Comparison of ENCODE assay signal across 8 cellular contexts in the genomic region with DNA sequence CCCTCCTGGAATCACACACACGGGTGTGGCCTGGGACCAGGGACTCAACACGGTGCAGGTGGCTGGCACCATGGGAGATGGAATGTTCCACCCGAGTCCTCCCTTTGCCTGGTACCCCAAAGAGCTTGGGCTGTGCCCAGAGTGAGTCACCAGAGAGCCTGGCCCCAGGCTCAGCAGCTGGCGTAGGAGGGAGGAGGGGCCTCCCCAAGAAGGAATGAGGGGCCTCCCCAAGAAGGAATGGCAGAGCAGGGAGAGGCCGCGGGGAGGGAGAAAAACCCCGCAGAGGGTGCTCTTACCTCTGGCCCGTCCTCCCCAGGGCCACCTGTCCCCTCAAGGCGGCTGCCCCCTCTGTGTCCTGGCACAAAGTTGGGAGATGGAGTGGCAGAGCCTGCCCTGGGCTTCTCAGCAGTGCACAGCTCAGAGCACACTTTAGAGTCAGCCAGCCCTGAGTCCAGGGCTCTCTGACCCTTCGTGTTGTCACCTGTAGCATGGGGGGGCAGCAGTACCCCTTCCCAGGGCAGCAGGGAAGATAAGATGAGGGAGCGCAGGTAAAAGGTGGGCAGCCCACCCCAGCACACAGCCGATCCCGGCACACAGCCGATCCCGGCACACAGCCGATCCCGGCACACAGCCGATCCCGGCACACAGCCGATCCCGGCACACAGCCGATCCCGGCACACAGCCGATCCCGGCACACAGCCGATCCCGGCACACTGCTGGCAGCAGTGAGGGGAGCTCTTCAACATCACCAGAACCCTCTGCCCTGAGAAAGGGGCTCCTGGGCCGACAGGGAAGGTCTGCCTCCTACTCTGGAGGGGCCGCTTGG. TPM values are rescaled to one million over a fixed set of nuclear protein-coding genes. Genes with fewer than 3 reads are reported as not detected.
DNase-seq lines count a peak whose midpoint lies in the region; ATAC-seq, FAIRE-seq and TF ChIP-seq lines count a peak whose summit lies in the region.

No MANE protein-coding gene starts in this region.

- H3K9me3 ChIP-seq in right atrium auricular region (no peaks in the 10 kb centered on the region), keratinocyte (ENCODE audit: control insufficient read depth, low read depth, low read length) (no peaks in the 10 kb centered on the region), vagina (no peaks in the 10 kb centered on the region)

- H3K4me1 Mint-ChIP-seq in activated CD8-positive, alpha-beta T cell treated with anti-CD3 and anti-CD28 coated beads for 36 hours (ENCODE audit: low read depth): peaks cover 37% of the 10 kb centered on the region

- peak overlapping the region; percentile 97 for H3K4me3 Mint-ChIP-seq in activated CD8-positive, alpha-beta T cell treated with anti-CD3 and anti-CD28 coated beads for 36 hours

- peak; percentile 61 for DNase-seq in Right ventricle myocardium inferior (ENCODE audit: missing footprints)
- DNase-seq in right atrium auricular region (ENCODE audit: low spot score): no peak
- DNase-seq in activated CD8-positive, alpha-beta T cell treated with anti-CD3 and anti-CD28 coated beads for 36 hours: peak; percentile 35
- peak; percentile 72 for DNase-seq in keratinocyte (ENCODE audit: low read depth, low spot score)
- DNase-seq in vagina (ENCODE audit: extremely low spot score in 2 of 2): no peak
- no peak for DNase-seq in NCI-H446 treated with DMSO at 0.1 percent for 48 hours (lab: John Stamatoyannopoulos, UW)
- DNase-seq in cortex of kidney (lab: John Stamatoyannopoulos, UW): no peak

- no peaks in the 10 kb centered on the region for H3K36me3 ChIP-seq in right atrium auricular region
- no peaks in the 10 kb centered on the region for H3K36me3 ChIP-seq in keratinocyte (ENCODE audit: control insufficient read depth in 2 of 2, extremely low read depth in 1 of 2, insufficient read depth in 2 of 2, low read length in 2 of 2)
- H3K36me3 ChIP-seq in vagina: no peaks in the 10 kb centered on the region

- H3K4me1 ChIP-seq in right atrium auricular region (peaks cover 0 to 13% of the 10 kb centered on the region in 2 donors), keratinocyte (ENCODE audit: control insufficient read depth, extremely low read depth, insufficient read depth, low read length) (peaks cover 21% of the 10 kb centered on the region), vagina (peaks cover 14% of the 10 kb centered on the region)

- H2AFZ ChIP-seq in keratinocyte (ENCODE audit: control insufficient read depth, low read length): peak overlapping the region; percentile 61

- peak overlapping the region in 1 of 2 donors; percentile 44 for H3K27ac ChIP-seq in right atrium auricular region
- H3K27ac ChIP-seq in keratinocyte (ENCODE audit: control insufficient read depth, insufficient read depth, low read length): peak overlapping the region; percentile 60
- H3K27ac ChIP-seq in vagina: no peak overlapping the region

- H3K27me3 ChIP-seq in right atrium auricular region (no peaks in the 10 kb centered on the region), keratinocyte (ENCODE audit: control insufficient read depth, extremely low read depth, insufficient read depth, low read length) (peaks cover 8% of the 10 kb centered on the region), vagina (no peaks in the 10 kb centered on the region)

- POLR2A ChIA-PET in activated CD8-positive, alpha-beta T cell treated with anti-CD3 and anti-CD28 coated beads for 36 hours (lab: Charles Lee): interaction anchor here (0.6 to 5.9 kb wide), 13 partner anchors 8 to 159 kb away, joined by 3 to 55 read pairs (median 3); partner anchors contain the start of gene NPHP4

- H3K79me2 ChIP-seq in keratinocyte (ENCODE audit: control insufficient read depth, insufficient read depth, low read length): no peaks in the 10 kb centered on the region

- no peak for TF ChIP-seq POLR2A in vagina (IDR thresholded peaks at IDR 0.05)
- no peak for TF ChIP-seq POLR2A in GM18505 (IDR thresholded peaks at IDR 0.05; ENCODE audit: borderline replicate concordance, extremely low read depth, insufficient read depth, insufficient read length)

- TF ChIP-seq CTCF in right atrium auricular region (IDR thresholded peaks at IDR 0.05) (no peak), keratinocyte (optimal IDR thresholded peaks at IDR 0.05 in 1 of 3, IDR thresholded peaks at IDR 0.05 in 1 of 3, conservative IDR thresholded peaks at IDR 0.05 in 1 of 3; ENCODE audit: extremely low read depth in 1 of 3, insufficient read depth in 2 of 3, low read length in 3 of 3) (no peak), vagina (IDR thresholded peaks at IDR 0.05) (no peak)
- no peak for TF ChIP-seq CTCF in activated CD8-positive, alpha-beta T cell treated with anti-CD3 and anti-CD28 coated beads for 36 hours (IDR thresholded peaks at IDR 0.05)

- peak overlapping the region; percentile 98 for H3K27ac Mint-ChIP-seq in activated CD8-positive, alpha-beta T cell treated with anti-CD3 and anti-CD28 coated beads for 36 hours

- peak overlapping the region; percentile 96 for H3K4me2 ChIP-seq in keratinocyte (ENCODE audit: control insufficient read depth, extremely low read depth, insufficient read depth, low read depth, low read length)

- H3K9me1 ChIP-seq in keratinocyte (ENCODE audit: control insufficient read depth, extremely low read depth, insufficient read depth, low read length): no peaks in the 10 kb centered on the region

- intact Hi-C loops in Right ventricle myocardium inferior (cut with DNase I) (no loop called here), vagina (cut with DNase I) (no loop called here)
- intact Hi-C loops in activated CD8-positive, alpha-beta T cell treated with anti-CD3 and anti-CD28 coated beads for 36 hours (cut with micrococcal nuclease): loop anchor here (5.0 kb wide), 1 partner anchor 33 kb away; the partner anchor contains the start of gene NPHP4

- H3K9me3 Mint-ChIP-seq in activated CD8-positive, alpha-beta T cell treated with anti-CD3 and anti-CD28 coated beads for 36 hours: peaks cover 3% of the 10 kb centered on the region

- FAIRE-seq in keratinocyte (lab: Jason Lieb, UNC): peak; percentile 26

- H3K9ac ChIP-seq in keratinocyte (ENCODE audit: control insufficient read depth, extremely low read depth, insufficient read depth, low read length): peak overlapping the region; percentile 80

- peaks cover 7% of the 10 kb centered on the region for H4K20me1 ChIP-seq in keratinocyte (ENCODE audit: control insufficient read depth, extremely low read depth, insufficient read depth, low read length)

- no peaks in the 10 kb centered on the region for H3K27me3 Mint-ChIP-seq in activated CD8-positive, alpha-beta T cell treated with anti-CD3 and anti-CD28 coated beads for 36 hours

- dilution Hi-C loops in keratinocyte (cut with MboI; ENCODE audit: extremely low pct_ligation_motif_present, low sequenced_read_pairs): no loop called here

- peak overlapping the region in 1 of 2 donors; percentile 30 for H3K4me3 ChIP-seq in right atrium auricular region
- H3K4me3 ChIP-seq in keratinocyte (ENCODE audit: control insufficient read depth in 2 of 3, extremely low read depth in 1 of 3, insufficient read depth in 2 of 3, low read depth in 1 of 3, low read length in 3 of 3): peak overlapping the region; percentile 37 to 73 (median 70)
- H3K4me3 ChIP-seq in vagina: peak overlapping the region; percentile 13 to 20

- CTCF ChIA-PET in activated CD8-positive, alpha-beta T cell treated with anti-CD3 and anti-CD28 coated beads for 36 hours (lab: Charles Lee): interaction anchor here (1.4 to 2.8 kb wide), 2 partner anchors 8 to 32 kb away, joined by 5 to 12 read pairs; no protein-coding TSS in a partner anchor

- peaks cover 40% of the 10 kb centered on the region for H3K36me3 Mint-ChIP-seq in activated CD8-positive, alpha-beta T cell treated with anti-CD3 and anti-CD28 coated beads for 36 hours (ENCODE audit: low read depth)

- peak; percentile 6 for ATAC-seq in Right ventricle myocardium inferior
- ATAC-seq in activated CD8-positive, alpha-beta T cell treated with anti-CD3 and anti-CD28 coated beads for 36 hours: no peak
- no peak for ATAC-seq in GM18505 (IDR thresholded peaks at IDR 0.05; ENCODE audit: unreplicated experiment)

RNA-seq across cellular contexts. Expression of gene KCNAB2, which starts 20.2 kb away (rescaled TPM):
- total RNA-seq in Right ventricle myocardium inferior: 21.0 TPM
- total RNA-seq in right atrium auricular region: 10 to 100 TPM in 1 of 2 donors, 1 to 10 TPM in 1; 9.3 to 14.3 TPM
- 100 to 1,000 TPM; 290 to 299 TPM for total RNA-seq in activated CD8-positive, alpha-beta T cell treated with anti-CD3 and anti-CD28 coated beads for 36 hours
- 1.3 to 2.5 TPM (median 1.8 TPM) in 3 replicates for polyA plus RNA-seq in keratinocyte
- 4.3 TPM for polyA plus RNA-seq in keratinocyte (2011; ENCODE audit: low read depth)
- 1.4 and 2.5 TPM in 2 replicates for polyA plus RNA-seq in keratinocyte (2011; cell fraction: cytosol; rRNA removed)
- polyA plus RNA-seq in keratinocyte (2011; cell fraction: nucleus; rRNA removed): 3.4 and 4.7 TPM in 2 replicates
- 2.0 and 2.3 TPM in 2 replicates for polyA plus RNA-seq in keratinocyte (2012; ENCODE audit: low replicate concordance)
- polyA minus RNA-seq in keratinocyte: 1.1 to 5.6 TPM (median 3.0 TPM) in 3 replicates
- polyA minus RNA-seq in keratinocyte (2011; cell fraction: cytosol; rRNA and poly(A)+ RNA removed): 5.9 TPM
- polyA minus RNA-seq in keratinocyte (2011; cell fraction: nucleus; rRNA and poly(A)+ RNA removed): 1.8 and 4.5 TPM in 2 replicates
- total RNA-seq in vagina: 8.8 TPM

RNA-seq across cellular contexts. Expression of gene NPHP4, which starts 33.3 kb away (rescaled TPM):
- total RNA-seq in Right ventricle myocardium inferior: 4.8 TPM
- total RNA-seq in right atrium auricular region: 1 to 10 TPM; 3.0 to 4.3 TPM
- 10 to 100 TPM; 16.5 to 16.8 TPM for total RNA-seq in activated CD8-positive, alpha-beta T cell treated with anti-CD3 and anti-CD28 coated beads for 36 hours
- 3.6 to 5.1 TPM (median 3.7 TPM) in 3 replicates for polyA plus RNA-seq in keratinocyte
- 2.3 TPM for polyA plus RNA-seq in keratinocyte (2011; ENCODE audit: low read depth)
- polyA plus RNA-seq in keratinocyte (2011; cell fraction: cytosol; rRNA removed): 2.5 and 4.5 TPM in 2 replicates
- polyA plus RNA-seq in keratinocyte (2011; cell fraction: nucleus; rRNA removed): 17.6 and 24.5 TPM in 2 replicates
- 4.2 and 6.9 TPM in 2 replicates for polyA plus RNA-seq in keratinocyte (2012; ENCODE audit: low replicate concordance)
- 8.9 to 11.9 TPM (median 9.2 TPM) in 3 replicates for polyA minus RNA-seq in keratinocyte
- polyA minus RNA-seq in keratinocyte (2011; cell fraction: cytosol; rRNA and poly(A)+ RNA removed): 7.3 TPM
- 14.9 and 21.6 TPM in 2 replicates for polyA minus RNA-seq in keratinocyte (2011; cell fraction: nucleus; rRNA and poly(A)+ RNA removed)
- 11.3 TPM for total RNA-seq in vagina

Comparison
In these comparisons a context has a peak if more than half of its experiments do, and no peak if none do; other contexts are left out.
1. DNase-seq: peak in Right ventricle myocardium inferior (single experiment), activated CD8-positive, alpha-beta T cell treated with anti-CD3 and anti-CD28 coated beads for 36 hours (single experiment) and keratinocyte (single experiment); none in right atrium auricular region (single experiment), vagina (0 of 2), NCI-H446 treated with DMSO at 0.1 percent for 48 hours (single experiment) and cortex of kidney (single experiment).
2. RNA of gene KCNAB2, which starts 20.2 kb away (total RNA-seq): 290 to 299 TPM in activated CD8-positive, alpha-beta T cell treated with anti-CD3 and anti-CD28 coated beads for 36 hours; 21.0 TPM in Right ventricle myocardium inferior (single experiment), 9.3 to 14.3 TPM in right atrium auricular region and 8.8 TPM in vagina (single experiment); every median in the first group is over 10 times any median in the second.